ENCODE assay signal across 9 cellular contexts in genomic region chr13:45055902-45056648, GRCh38.
A peak's percentile ranks its signal among the peaks of the same experiment; 100 is the strongest.
DNase-seq lines count a peak whose midpoint lies in the region; ATAC-seq, FAIRE-seq and TF ChIP-seq lines count a peak whose summit lies in the region.
"Had no signal": no experiment of that assay in that cellular context is flagged by ENCODE, and none has a peak within 500 bp of the region (broad histone marks: within the 10 kb centered on the region; RNA-seq: fewer than 3 reads in every experiment).

No MANE protein-coding gene starts in this region.

- H3K9me1 ChIP-seq in K562 (ENCODE audit: control insufficient read depth, insufficient read depth, low read length): no peaks in the 10 kb centered on the region

- no TSS peak for BruUV-seq in K562 (replicated peaks; lab: Mats Ljungman, UMichigan)

- no peaks in the 10 kb centered on the region for H3K27me3 ChIP-seq in K562 (ENCODE audit: control insufficient read depth in 2 of 2, insufficient read depth in 2 of 2, low read length in 2 of 2)
- H3K27me3 ChIP-seq: tibial artery had no signal

- no peaks in the 10 kb centered on the region for H3K36me3 ChIP-seq in K562 (ENCODE audit: control insufficient read depth, insufficient read depth, low read length)
- H3K36me3 ChIP-seq: tibial artery had no signal

- H3K9me3 ChIP-seq in K562 (replicated peaks; ENCODE audit: control insufficient read depth, insufficient read depth, low read depth, low read length): no peaks in the 10 kb centered on the region
- H3K9me3 ChIP-seq: tibial artery had no signal

- ATAC-seq in K562: peak; percentile 84

- DNase-seq in Ammon's horn (ENCODE audit: low spot score) (peak; percentile 56), HS-27A (ENCODE audit: low read depth) (peak; percentile 49), K562 (ENCODE audit: extremely low read depth in 1 of 4, low spot score in 3 of 4) (peak; percentile 9 to 51 (median 22)), middle frontal gyrus (ENCODE audit: extremely low spot score, low spot score) (peak; percentile 36), cerebellar nuclear complex (lab: John Stamatoyannopoulos, UW) (no peak), NCI-H146 treated with DMSO at 0.1 percent for 48 hours (lab: John Stamatoyannopoulos, UW; ENCODE audit: unreplicated experiment) (no peak), GM10266 (ENCODE audit: extremely low spot score) (no peak), NCI-H1694 treated with DMSO at 0.1 percent for 48 hours (lab: John Stamatoyannopoulos, UW) (no peak)
- DNase-seq: tibial artery had no signal

- in situ Hi-C loops in K562 (cut with MboI): loop anchor here (10.0 kb wide), 1 partner anchor 349 kb away; no protein-coding TSS in a partner anchor

- H3K27ac ChIP-seq in K562 (ENCODE audit: extremely low read depth, low read depth, low read length): no peak overlapping the region; the same call in 2 of the 3 replicates
- H3K27ac ChIP-seq: tibial artery had no signal

- 46% methylated on average over 6 of the region's 7 CpGs for WGBS in K562 (ENCODE audit: insufficient coverage, low coverage, missing lambda C conversion rate)

- no peak for TF ChIP-seq RAD21 in K562 (CRISPR knock-in tag; conservative IDR thresholded peaks at IDR 0.05 in 1 of 2, IDR thresholded peaks at IDR 0.05 in 1 of 2)

- peak overlapping the region; percentile 87 for H2AFZ ChIP-seq in K562 (ENCODE audit: low read depth, low read length)

- no peak for TF ChIP-seq CTCF in K562 (IDR thresholded peaks at IDR 0.05 in 2 of 3, conservative IDR thresholded peaks at IDR 0.05 in 1 of 3; ENCODE audit: insufficient read depth in 2 of 3, low read depth in 1 of 3, low read length in 3 of 3)
- TF ChIP-seq CTCF in GM10266 (IDR thresholded peaks at IDR 0.05; ENCODE audit: control insufficient read depth, insufficient read depth, low read depth, missing control alignments): no peak

- CTCF ChIA-PET in K562 (lab: Yijun Ruan, JAX; ENCODE audit: low intra/inter-chr PET ratio): no interaction called here

- no peaks in the 10 kb centered on the region for H4K20me1 ChIP-seq in K562 (replicated peaks; ENCODE audit: control insufficient read depth, insufficient read depth, low read length)

- POLR2A ChIA-PET in K562 (lab: Yijun Ruan, JAX): no interaction called here

- FAIRE-seq in K562 (lab: Jason Lieb, UNC): peak; percentile 48

- no peak overlapping the region; a peak in 1 of 4 replicates for H3K9ac ChIP-seq in K562 (ENCODE audit: insufficient read depth in 1 of 2, low read depth in 2 of 2, low read length in 2 of 2)

- TF ChIP-seq EP300 in K562 (IDR thresholded peaks at IDR 0.05; ENCODE audit: low read length): no peak

- TF ChIP-seq POLR2A in K562 (conservative IDR thresholded peaks at IDR 0.05): no peak

- H3K4me3 ChIP-seq in K562: no peak overlapping the region
- H3K4me3 ChIP-seq: tibial artery had no signal

- peaks cover 0 to 5% of the 10 kb centered on the region in 2 experiments; a peak in 1 of 5 replicates for H3K4me1 ChIP-seq in K562 (replicated peaks in 1 of 2; ENCODE audit: control insufficient read depth in 2 of 2, insufficient read depth in 2 of 2, low read length in 2 of 2)

- no peaks in the 10 kb centered on the region for H3K79me2 ChIP-seq in K562 (ENCODE audit: control insufficient read depth, insufficient read depth, low read length)

- intact Hi-C loops in K562 (cut with micrococcal nuclease): no loop called here

- peak overlapping the region; percentile 46 for H3K4me2 ChIP-seq in K562 (ENCODE audit: insufficient read depth, low read length)

TF ChIP-seq in K562, 482 proteins besides CTCF, POLR2A, EP300 and RAD21:
- TF ChIP-seq HCFC1 (IDR thresholded peaks at IDR 0.05; ENCODE audit: low read depth, low read length) (peak; percentile 45; the same call in 1 of the 2 replicates), DIDO1 (tag; IDR thresholded peaks at IDR 0.05; ENCODE audit: low read depth) (no peak), RAD51 (IDR thresholded peaks at IDR 0.05; ENCODE audit: borderline replicate concordance, low read depth) (peak; percentile 72), USF2 (CRISPR knock-in tag; IDR thresholded peaks at IDR 0.05) (peak; percentile 90), SMAD3 (CRISPR knock-in tag; conservative IDR thresholded peaks at IDR 0.05) (no peak), ZFX (CRISPR knock-in tag; IDR thresholded peaks at IDR 0.05) (no peak), JUND (IDR thresholded peaks at IDR 0.05; ENCODE audit: borderline replicate concordance, low read depth, low read length) (0 out of 2 replicates have a peak, but pooled peaks have one; percentile 8), JUND (tag; IDR thresholded peaks at IDR 0.05; ENCODE audit: borderline replicate concordance, low read depth, low read length) (no peak), RCOR1 (IDR thresholded peaks at IDR 0.05; ENCODE audit: borderline replicate concordance in 1 of 2, low read depth in 2 of 2, low read length in 2 of 2) (0 out of 4 replicates have a peak, but pooled peaks of 1 of the 2 experiments have one; percentile 9), L3MBTL2 (IDR thresholded peaks at IDR 0.05) (0 out of 2 replicates have a peak, but pooled peaks have one; percentile 15), RBM15 (IDR thresholded peaks at IDR 0.05; ENCODE audit: insufficient read depth, low read length) (no peak), CREB3 (tag; conservative IDR thresholded peaks at IDR 0.05; ENCODE audit: low read depth) (no peak), USF1 (CRISPR knock-in tag; IDR thresholded peaks at IDR 0.05) (peak; percentile 81), ESRRB (CRISPR knock-in tag; IDR thresholded peaks at IDR 0.05; ENCODE audit: borderline replicate concordance) (no peak)

Comparison
In these comparisons a context has a peak if more than half of its experiments do, and no peak if none do; other contexts are left out.
1. DNase-seq: peak in Ammon's horn (single experiment), HS-27A (single experiment), K562 (4 of 4) and middle frontal gyrus (single experiment); none in cerebellar nuclear complex (0 of 2), NCI-H146 treated with DMSO at 0.1 percent for 48 hours (single experiment), GM10266 (single experiment) and NCI-H1694 treated with DMSO at 0.1 percent for 48 hours (single experiment).